Comparison of ENCODE assay signal across 8 cellular contexts in genomic region chr14:99604766-99605298, GRCh38. TPM values are rescaled to one million over a fixed set of nuclear protein-coding genes. Genes with fewer than 3 reads are reported as not detected.
DNase-seq lines count a peak whose midpoint lies in the region; ATAC-seq and TF ChIP-seq lines count a peak whose summit lies in the region.

No MANE protein-coding gene starts in this region.

- peak overlapping the region; percentile 96 for H3K4me3 ChIP-seq in psoas muscle

- H3K27ac ChIP-seq in psoas muscle, result peak overlapping the region; percentile 87

- H3K4me1 ChIP-seq in psoas muscle, result peaks cover 13% of the 10 kb centered on the region

- DNase-seq in COLO668 (lab: John Stamatoyannopoulos, UW; ENCODE audit: unreplicated experiment) (peak; percentile 68), Right ventricle myocardium superior (no peak), psoas muscle (no peak)

- peaks cover 10 to 16% (median 12%) of the 10 kb centered on the region in 3 donors for H3K4me1 Mint-ChIP-seq in IgD-negative memory B cell
- H3K4me1 Mint-ChIP-seq in activated T-helper 17 cell treated with anti-CD3 and anti-CD28 coated beads, Interleukin-2, amount 50 U/mL, for 72 hours, result peaks cover 15% of the 10 kb centered on the region

- ATAC-seq in GM21360 (IDR thresholded peaks at IDR 0.05; ENCODE audit: unreplicated experiment) (peak; percentile 19), Right ventricle myocardium superior (ENCODE audit: poor library complexity) (peak; percentile 48), psoas muscle (peak; percentile 41 to 77 (median 62)), HG02610 (IDR thresholded peaks at IDR 0.05; ENCODE audit: unreplicated experiment) (no peak), GM18909 (IDR thresholded peaks at IDR 0.05; ENCODE audit: poor library complexity, unreplicated experiment) (no peak)
- peak; percentile 41 for ATAC-seq in activated T-helper 17 cell treated with anti-CD3 and anti-CD28 coated beads, Interleukin-2, amount 50 U/mL, for 72 hours (replicated peaks)

- H3K27me3 Mint-ChIP-seq in IgD-negative memory B cell, result peaks cover 10% of the 10 kb centered on the region
- H3K27me3 Mint-ChIP-seq in activated T-helper 17 cell treated with anti-CD3 and anti-CD28 coated beads, Interleukin-2, amount 50 U/mL, for 72 hours, result no peaks in the 10 kb centered on the region

- H3K27me3 ChIP-seq in psoas muscle (ENCODE audit: insufficient read depth in 3 of 3, low read length in 2 of 3), result no peaks in the 10 kb centered on the region

- no peaks in the 10 kb centered on the region for H3K9me3 Mint-ChIP-seq in IgD-negative memory B cell
- H3K9me3 Mint-ChIP-seq in activated T-helper 17 cell treated with anti-CD3 and anti-CD28 coated beads, Interleukin-2, amount 50 U/mL, for 72 hours, result no peaks in the 10 kb centered on the region

- H3K36me3 Mint-ChIP-seq in IgD-negative memory B cell, result peaks cover 2% of the 10 kb centered on the region
- no peaks in the 10 kb centered on the region for H3K36me3 Mint-ChIP-seq in activated T-helper 17 cell treated with anti-CD3 and anti-CD28 coated beads, Interleukin-2, amount 50 U/mL, for 72 hours (ENCODE audit: low read depth)

- intact Hi-C loops in Right ventricle myocardium superior (cut with DNase I) (loop anchor here (5.0 kb wide), 1 partner anchor 43 kb away; no protein-coding TSS in a partner anchor), psoas muscle (cut with DNase I) (loop anchor here in 1 of 2 donors (5.0 kb wide), 1 partner anchor 33 kb away; no protein-coding TSS in a partner anchor)

- H3K9me3 ChIP-seq in psoas muscle, result no peaks in the 10 kb centered on the region

- peak overlapping the region; percentile 75 to 94 (median 82) for H3K4me3 Mint-ChIP-seq in IgD-negative memory B cell
- peak overlapping the region; percentile 73 for H3K4me3 Mint-ChIP-seq in activated T-helper 17 cell treated with anti-CD3 and anti-CD28 coated beads, Interleukin-2, amount 50 U/mL, for 72 hours

- no peaks in the 10 kb centered on the region for H3K36me3 ChIP-seq in psoas muscle (ENCODE audit: insufficient read depth in 1 of 2, low read depth in 1 of 2)

- 0 to 1% (median 1%) methylated on average over 28 to 50 of the region's 50 CpGs for WGBS in psoas muscle, 3 donors

- H3K27ac Mint-ChIP-seq in IgD-negative memory B cell, result peak overlapping the region in 1 of 3 donors; percentile 4
- peak overlapping the region; percentile 39 for H3K27ac Mint-ChIP-seq in activated T-helper 17 cell treated with anti-CD3 and anti-CD28 coated beads, Interleukin-2, amount 50 U/mL, for 72 hours

- no peak for TF ChIP-seq CTCF in psoas muscle (IDR thresholded peaks at IDR 0.05)

RNA-seq across cellular contexts. Expression of gene CCDC85C, which starts 0.8 kb away (rescaled TPM):
- polyA plus RNA-seq in IgD-negative memory B cell (0.20 TPM), psoas muscle (10 to 100 TPM in 1 of 3 donors, 1 to 10 TPM in 2; 1.8 to 10.8 (median 4.4) TPM)
- 1 to 10 TPM; 2.8 to 3.4 TPM for total RNA-seq in activated T-helper 17 cell treated with anti-CD3 and anti-CD28 coated beads, Interleukin-2, amount 50 U/mL, for 72 hours
- total RNA-seq in Right ventricle myocardium superior (46.6 TPM), psoas muscle (10 to 100 TPM in 2 of 4 donors, 1 to 10 TPM in 2; 5.8 to 21.0 (median 9.9) TPM)

RNA-seq across cellular contexts. Expression of gene HHIPL1, which starts 40.1 kb away (rescaled TPM):
- polyA plus RNA-seq in IgD-negative memory B cell (0.24 TPM), psoas muscle (under 1 TPM; 0.12 to 0.18 (median 0.17) TPM)
- total RNA-seq in activated T-helper 17 cell treated with anti-CD3 and anti-CD28 coated beads, Interleukin-2, amount 50 U/mL, for 72 hours, result under 1 TPM in 1 of 2 donors, not detected in 1; 0.19 TPM
- total RNA-seq in Right ventricle myocardium superior (1.6 TPM), psoas muscle (under 1 TPM; 0.32 to 0.86 (median 0.62) TPM)

Comparison
In these comparisons a context has a peak if more than half of its experiments do, and no peak if none do; other contexts are left out.
1. ATAC-seq: peak in GM21360 (single experiment), activated T-helper 17 cell treated with anti-CD3 and anti-CD28 coated beads, Interleukin-2, amount 50 U/mL, for 72 hours (single experiment), Right ventricle myocardium superior (single experiment) and psoas muscle (4 of 4); none in HG02610 (single experiment) and GM18909 (single experiment).